In the genomic region with DNA sequence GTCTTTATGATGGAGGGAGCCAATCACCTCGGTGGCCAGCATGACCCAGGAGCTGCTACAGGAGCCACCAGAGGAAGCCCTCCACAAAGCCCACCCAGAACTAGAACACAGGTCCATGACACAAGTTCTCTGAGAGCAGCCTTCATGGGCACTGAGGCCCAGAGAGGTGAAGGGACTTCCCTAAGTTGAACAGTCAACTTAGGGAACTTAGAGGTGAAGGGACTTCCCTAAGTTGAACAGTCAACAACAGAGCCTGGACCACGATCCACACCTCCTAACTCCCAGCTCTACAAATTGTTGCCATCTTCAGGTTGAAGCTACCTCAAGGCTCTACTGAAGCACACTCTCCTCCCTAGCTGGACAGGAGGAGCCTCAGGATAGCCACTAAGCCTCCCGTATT, we compare ENCODE assay signal across 11 cellular contexts.
"Had no signal": no experiment of that assay in that cellular context is flagged by ENCODE, and none has a peak within 500 bp of the region (broad histone marks: within the 10 kb centered on the region; RNA-seq: fewer than 3 reads in every experiment).

No MANE protein-coding gene starts in this region.

- H3K4me1 ChIP-seq: breast epithelium, transverse colon had no signal

- H2AFZ ChIP-seq: hepatocyte had no signal

- H3K4me3 Mint-ChIP-seq: activated naive CD8-positive, alpha-beta T cell treated with anti-CD3 and anti-CD28 coated beads, Interleukin-2, amount 10 ng/mL, durations not matched to agents 7 days and 5 days had no signal

- H3K4me2 ChIP-seq: hepatocyte had no signal

- H3K27me3 ChIP-seq: breast epithelium, hepatocyte, transverse colon had no signal

- H3K9me3 Mint-ChIP-seq: activated naive CD8-positive, alpha-beta T cell treated with anti-CD3 and anti-CD28 coated beads, Interleukin-2, amount 10 ng/mL, durations not matched to agents 7 days and 5 days; activated T-helper 2 cell treated with anti-CD3 and anti-CD28 coated beads, Interferon-gamma antibody, Interleukin-2, Interleukin-4, amounts not matched to agents 10 μg/mL and 5 μg/mL and 100 μg/mL, durations not matched to agents 14 hours and 24 hours and 36 hours had no signal

- H3K27ac ChIP-seq: breast epithelium, hepatocyte, transverse colon had no signal

- H3K4me1 Mint-ChIP-seq: activated naive CD8-positive, alpha-beta T cell treated with anti-CD3 and anti-CD28 coated beads, Interleukin-2, amount 10 ng/mL, durations not matched to agents 7 days and 5 days had no signal

- H3K27ac Mint-ChIP-seq: activated naive CD8-positive, alpha-beta T cell treated with anti-CD3 and anti-CD28 coated beads, Interleukin-2, amount 10 ng/mL, durations not matched to agents 7 days and 5 days; activated T-helper 2 cell treated with anti-CD3 and anti-CD28 coated beads, Interferon-gamma antibody, Interleukin-2, Interleukin-4, amounts not matched to agents 10 μg/mL and 5 μg/mL and 100 μg/mL, durations not matched to agents 14 hours and 24 hours and 36 hours had no signal

- H3K4me3 ChIP-seq: breast epithelium, hepatocyte, transverse colon had no signal

- DNase-seq: activated CD4-positive, alpha-beta T cell treated with anti-CD3 and anti-CD28 coated beads, Interleukin-2, amount 50 U/mL, for 4 hours; activated CD8-positive, alpha-beta memory T cell treated with anti-CD3 and anti-CD28 coated beads, Interleukin-2, amount 50 U/mL, for 48 hours; activated naive CD8-positive, alpha-beta T cell treated with anti-CD3 and anti-CD28 coated beads, Interleukin-2, amount 10 ng/mL, durations not matched to agents 7 days and 5 days; aorta; dermis blood vessel endothelial cell; stimulated activated CD4-positive, alpha-beta T cell treated with anti-CD3 and anti-CD28 coated beads, Interleukin-4, amount 100 ng/mL, for 24 hours; substantia nigra; transverse colon had no signal

- H3K9me3 ChIP-seq: transverse colon had no signal

- H3K36me3 ChIP-seq: breast epithelium, transverse colon had no signal

- H3K79me2 ChIP-seq: hepatocyte had no signal

- H3K36me3 Mint-ChIP-seq: activated naive CD8-positive, alpha-beta T cell treated with anti-CD3 and anti-CD28 coated beads, Interleukin-2, amount 10 ng/mL, durations not matched to agents 7 days and 5 days had no signal
